Comparison of ENCODE assay signal across 1 cellular context in genomic region chr15:28273468-28273867, GRCh38.
TF ChIP-seq lines count a peak whose summit lies in the region.

No MANE protein-coding gene starts in this region.

TF ChIP-seq in WTC11, 78 proteins besides CTCF, POLR2A, EP300 and RAD21 (continued from another document):
- TF ChIP-seq, protein P1, sequence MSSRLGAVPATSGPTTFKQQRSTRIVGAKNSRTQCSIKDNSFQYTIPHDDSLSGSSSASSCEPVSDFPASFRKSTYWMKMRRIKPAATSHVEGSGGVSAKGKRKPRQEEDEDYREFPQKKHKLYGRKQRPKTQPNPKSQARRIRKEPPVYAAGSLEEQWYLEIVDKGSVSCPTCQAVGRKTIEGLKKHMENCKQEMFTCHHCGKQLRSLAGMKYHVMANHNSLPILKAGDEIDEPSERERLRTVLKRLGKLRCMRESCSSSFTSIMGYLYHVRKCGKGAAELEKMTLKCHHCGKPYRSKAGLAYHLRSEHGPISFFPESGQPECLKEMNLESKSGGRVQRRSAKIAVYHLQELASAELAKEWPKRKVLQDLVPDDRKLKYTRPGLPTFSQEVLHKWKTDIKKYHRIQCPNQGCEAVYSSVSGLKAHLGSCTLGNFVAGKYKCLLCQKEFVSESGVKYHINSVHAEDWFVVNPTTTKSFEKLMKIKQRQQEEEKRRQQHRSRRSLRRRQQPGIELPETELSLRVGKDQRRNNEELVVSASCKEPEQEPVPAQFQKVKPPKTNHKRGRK (CRISPR knock-in tag; IDR thresholded peaks at IDR 0.05; ENCODE audit: borderline replicate concordance), result no peak
- no peak for TF ChIP-seq TEAD4 (CRISPR knock-in tag; IDR thresholded peaks at IDR 0.05)
- no peak for TF ChIP-seq ZNF281 (CRISPR knock-in tag; IDR thresholded peaks at IDR 0.05)
- no peak for TF ChIP-seq CDX4 (CRISPR knock-in tag; IDR thresholded peaks at IDR 0.05; ENCODE audit: borderline replicate concordance)
- TF ChIP-seq NFYB (CRISPR knock-in tag; conservative IDR thresholded peaks at IDR 0.05; ENCODE audit: low read depth), result no peak
- no peak for TF ChIP-seq SOX15 (CRISPR knock-in tag; IDR thresholded peaks at IDR 0.05)
- TF ChIP-seq ZNF263 (CRISPR knock-in tag; IDR thresholded peaks at IDR 0.05; ENCODE audit: low read depth), result no peak
- TF ChIP-seq ATF1 (CRISPR knock-in tag; IDR thresholded peaks at IDR 0.05), result no peak
- TF ChIP-seq GABPB1 (CRISPR knock-in tag; IDR thresholded peaks at IDR 0.05), result no peak
- no peak for TF ChIP-seq NR1H2 (CRISPR knock-in tag; IDR thresholded peaks at IDR 0.05)
- no peak for TF ChIP-seq SMAD4 (CRISPR knock-in tag; IDR thresholded peaks at IDR 0.05)
- no peak for TF ChIP-seq ZNF416 (CRISPR knock-in tag; IDR thresholded peaks at IDR 0.05)
